9 cellular contexts compared by ENCODE assay signal in genomic region chr5:58462154-58462553, GRCh38. TPM values are rescaled to one million over a fixed set of nuclear protein-coding genes. Genes with fewer than 3 reads are reported as not detected.
DNase-seq lines count a peak whose midpoint lies in the region; ATAC-seq, FAIRE-seq and TF ChIP-seq lines count a peak whose summit lies in the region.
"Had no signal": no experiment of that assay in that cellular context is flagged by ENCODE, and none has a peak within 500 bp of the region (broad histone marks: within the 10 kb centered on the region; RNA-seq: fewer than 3 reads in every experiment).

No MANE protein-coding gene starts in this region.

- no peak for ATAC-seq in GM19397 (IDR thresholded peaks at IDR 0.05; ENCODE audit: unreplicated experiment)
- no peak for ATAC-seq in HG02571 (IDR thresholded peaks at IDR 0.05; ENCODE audit: unreplicated experiment)
- no peak for ATAC-seq in naive thymus-derived CD8-positive, alpha-beta T cell

- no peaks in the 10 kb centered on the region for H3F3A ChIP-seq in SU-DHL-6 (ENCODE audit: insufficient read depth)

- peaks cover 9% of the 10 kb centered on the region; the same call in 1 of the 2 replicates for H3K9me3 ChIP-seq in HUES6 (ENCODE audit: control insufficient read depth, insufficient read depth, low read depth, low read length)
- no peaks in the 10 kb centered on the region for H3K9me3 ChIP-seq in SU-DHL-6 (ENCODE audit: insufficient read depth, low read length)
- H3K9me3 ChIP-seq in keratinocyte (ENCODE audit: control insufficient read depth, low read depth, low read length): no peaks in the 10 kb centered on the region

- in situ Hi-C loops in ACHN (cut with HindIII; ENCODE audit: low pct_ligation_motif_present, low pct_unique_long_range_greater_than_20kb, low sequenced_read_pairs): loop anchor here (25.0 kb wide), 1 partner anchor 675 kb away; no protein-coding TSS in a partner anchor

- H3K36me3 Mint-ChIP-seq in naive thymus-derived CD8-positive, alpha-beta T cell: no peaks in the 10 kb centered on the region

- POLR2A ChIA-PET in naive thymus-derived CD8-positive, alpha-beta T cell (lab: Charles Lee): no interaction called here

- H3K9me1 ChIP-seq in keratinocyte (ENCODE audit: control insufficient read depth, extremely low read depth, insufficient read depth, low read length): no peaks in the 10 kb centered on the region

- H3K9me3 Mint-ChIP-seq in naive thymus-derived CD8-positive, alpha-beta T cell: no peaks in the 10 kb centered on the region

- H3K4me1 ChIP-seq in HUES6 (ENCODE audit: control insufficient read depth, insufficient read depth, low read length) (peaks cover 19% of the 10 kb centered on the region), keratinocyte (ENCODE audit: control insufficient read depth, extremely low read depth, insufficient read depth, low read length) (peaks cover 11% of the 10 kb centered on the region)

- H3K4me1 Mint-ChIP-seq in naive thymus-derived CD8-positive, alpha-beta T cell: peaks cover 7 to 21% (median 14%) of the 10 kb centered on the region in 4 donors

- H3K27ac ChIP-seq in HUES6 (ENCODE audit: low read depth, low read length): peak overlapping the region; percentile 43; the same call in 1 of the 2 replicates
- H3K27ac ChIP-seq in SU-DHL-6 (ENCODE audit: low read depth, low read length): no peak overlapping the region
- peak overlapping the region; percentile 40 for H3K27ac ChIP-seq in keratinocyte (ENCODE audit: control insufficient read depth, insufficient read depth, low read length)

- H4K20me1 ChIP-seq in SU-DHL-6 (ENCODE audit: low read depth, low read length) (no peaks in the 10 kb centered on the region), keratinocyte (ENCODE audit: control insufficient read depth, extremely low read depth, insufficient read depth, low read length) (peaks cover 22% of the 10 kb centered on the region)

- TF ChIP-seq CTCF in SU-DHL-6 (IDR thresholded peaks at IDR 0.05; ENCODE audit: insufficient read depth, low read length, poor library complexity, severe bottlenecking): no peak
- no peak for TF ChIP-seq CTCF in keratinocyte (optimal IDR thresholded peaks at IDR 0.05 in 1 of 3, IDR thresholded peaks at IDR 0.05 in 1 of 3, conservative IDR thresholded peaks at IDR 0.05 in 1 of 3; ENCODE audit: extremely low read depth in 1 of 3, insufficient read depth in 2 of 3, low read length in 3 of 3)

- DNase-seq in ACHN (peak; percentile 89), keratinocyte (ENCODE audit: low read depth, low spot score) (peak; percentile 62), epidermal melanocyte (ENCODE audit: insufficient read length, low spot score) (no peak)
- DNase-seq in naive thymus-derived CD8-positive, alpha-beta T cell: no peak
- DNase-seq: activated CD4-positive, CD25-positive, alpha-beta regulatory T cell had no signal

- no peaks in the 10 kb centered on the region for H3K9me2 ChIP-seq in SU-DHL-6 (replicated peaks; ENCODE audit: insufficient read depth, low read length)

- peaks cover 11% of the 10 kb centered on the region for H3K27me3 ChIP-seq in HUES6 (ENCODE audit: control insufficient read depth, insufficient read depth, low read length)
- no peaks in the 10 kb centered on the region for H3K27me3 ChIP-seq in SU-DHL-6 (ENCODE audit: low read length)
- H3K27me3 ChIP-seq in keratinocyte (ENCODE audit: control insufficient read depth, extremely low read depth, insufficient read depth, low read length): no peaks in the 10 kb centered on the region

- peak; percentile 26 for FAIRE-seq in keratinocyte (lab: Jason Lieb, UNC)

- no peak overlapping the region for H3K27ac Mint-ChIP-seq in naive thymus-derived CD8-positive, alpha-beta T cell

- H3K27me3 Mint-ChIP-seq in naive thymus-derived CD8-positive, alpha-beta T cell: peaks cover 0 to 11% (median 9%) of the 10 kb centered on the region in 5 donors

- H2AFZ ChIP-seq in SU-DHL-6 (ENCODE audit: low read depth, low read length, severe bottlenecking) (peak overlapping the region; percentile 28), keratinocyte (ENCODE audit: control insufficient read depth, low read length) (no peak overlapping the region)

- H3K79me2 ChIP-seq in SU-DHL-6 (ENCODE audit: insufficient read depth, low read length) (no peaks in the 10 kb centered on the region), keratinocyte (ENCODE audit: control insufficient read depth, insufficient read depth, low read length) (peaks cover 30% of the 10 kb centered on the region)

- H3K9ac ChIP-seq in HUES6 (ENCODE audit: low read length): peak overlapping the region; percentile 13
- H3K9ac ChIP-seq in SU-DHL-6 (ENCODE audit: low read length): no peak overlapping the region; the same call in 1 of the 2 replicates
- H3K9ac ChIP-seq in keratinocyte (ENCODE audit: control insufficient read depth, extremely low read depth, insufficient read depth, low read length): no peak overlapping the region

- peak overlapping the region in 1 of 10 donors; percentile 14 for H3K4me3 Mint-ChIP-seq in naive thymus-derived CD8-positive, alpha-beta T cell

- no peak overlapping the region for H3K4me3 ChIP-seq in HUES6 (ENCODE audit: low read depth, low read length)
- H3K4me3 ChIP-seq in SU-DHL-6 (ENCODE audit: insufficient read depth, low read length, poor library complexity, severe bottlenecking): no peak overlapping the region
- no peak overlapping the region for H3K4me3 ChIP-seq in keratinocyte (ENCODE audit: control insufficient read depth in 2 of 3, extremely low read depth in 1 of 3, insufficient read depth in 2 of 3, low read depth in 1 of 3, low read length in 3 of 3)

- dilution Hi-C loops in keratinocyte (cut with MboI; ENCODE audit: extremely low pct_ligation_motif_present, low sequenced_read_pairs): no loop called here

- H3K36me3 ChIP-seq in HUES6 (ENCODE audit: control insufficient read depth, insufficient read depth, low read length) (peaks cover 14% of the 10 kb centered on the region), SU-DHL-6 (ENCODE audit: low read length) (no peaks in the 10 kb centered on the region), keratinocyte (ENCODE audit: control insufficient read depth in 2 of 2, extremely low read depth in 1 of 2, insufficient read depth in 2 of 2, low read length in 2 of 2) (peaks cover 10 to 12% of the 10 kb centered on the region in 2 experiments)

- H3K4me2 ChIP-seq in SU-DHL-6 (ENCODE audit: low read depth, low read length, poor library complexity, severe bottlenecking): no peak overlapping the region
- H3K4me2 ChIP-seq in keratinocyte (ENCODE audit: control insufficient read depth, extremely low read depth, insufficient read depth, low read depth, low read length): peak overlapping the region; percentile 64

RNA-seq across cellular contexts. Expression of gene PLK2, which starts 2.3 kb away (rescaled TPM):
- 178 to 295 TPM (median 294 TPM) in 3 replicates for polyA plus RNA-seq in keratinocyte
- 348 TPM for polyA plus RNA-seq in keratinocyte (2011; ENCODE audit: low read depth)
- 127 and 157 TPM in 2 replicates for polyA plus RNA-seq in keratinocyte (2011; cell fraction: cytosol; rRNA removed)
- polyA plus RNA-seq in keratinocyte (2011; cell fraction: nucleus; rRNA removed): 454 and 553 TPM in 2 replicates
- 179 and 228 TPM in 2 replicates for polyA plus RNA-seq in keratinocyte (2012; ENCODE audit: low replicate concordance)
- 214 to 563 TPM (median 490 TPM) in 3 replicates for polyA minus RNA-seq in keratinocyte
- 680 TPM for polyA minus RNA-seq in keratinocyte (2011; cell fraction: cytosol; rRNA and poly(A)+ RNA removed)
- 876 and 1,175 TPM in 2 replicates for polyA minus RNA-seq in keratinocyte (2011; cell fraction: nucleus; rRNA and poly(A)+ RNA removed)
- 10 to 100 TPM in 1 of 2 experiments, 1 to 10 TPM in 1; 8.8 to 10.7 TPM for total RNA-seq in naive thymus-derived CD8-positive, alpha-beta T cell
- 1 to 10 TPM in 1 of 3 donors, under 1 TPM in 2; 0.33 to 1.0 (median 0.96) TPM for polyA plus RNA-seq in naive thymus-derived CD8-positive, alpha-beta T cell

RNA-seq across cellular contexts. Expression of gene GAPT, which starts 29.1 kb away (rescaled TPM):
- not detected in 3 replicates for polyA plus RNA-seq in keratinocyte
- not detected for polyA plus RNA-seq in keratinocyte (2011; ENCODE audit: low read depth)
- not detected in 2 replicates for polyA plus RNA-seq in keratinocyte (2011; cell fraction: cytosol; rRNA removed)
- polyA plus RNA-seq in keratinocyte (2011; cell fraction: nucleus; rRNA removed): not detected in 2 replicates
- polyA plus RNA-seq in keratinocyte (2012; ENCODE audit: low replicate concordance): not detected in 2 replicates
- polyA minus RNA-seq in keratinocyte: not detected in 3 replicates
- not detected for polyA minus RNA-seq in keratinocyte (2011; cell fraction: cytosol; rRNA and poly(A)+ RNA removed)
- not detected in 2 replicates for polyA minus RNA-seq in keratinocyte (2011; cell fraction: nucleus; rRNA and poly(A)+ RNA removed)
- 1 to 10 TPM; 1.4 to 2.0 TPM for total RNA-seq in naive thymus-derived CD8-positive, alpha-beta T cell
- polyA plus RNA-seq in naive thymus-derived CD8-positive, alpha-beta T cell: under 1 TPM; 0.13 to 0.43 (median 0.17) TPM

Comparison
In these comparisons a context has a peak if more than half of its experiments do, and no peak if none do; other contexts are left out.
1. DNase-seq: peak in ACHN (single experiment) and keratinocyte (single experiment); none in epidermal melanocyte (single experiment) and naive thymus-derived CD8-positive, alpha-beta T cell (0 of 10).
2. RNA of gene PLK2, which starts 2.3 kb away (polyA plus RNA-seq): 127 to 553 TPM in keratinocyte; 0.33 to 1.0 TPM in naive thymus-derived CD8-positive, alpha-beta T cell; every median in the first group is over 10 times any median in the second.